In the genomic region with DNA sequence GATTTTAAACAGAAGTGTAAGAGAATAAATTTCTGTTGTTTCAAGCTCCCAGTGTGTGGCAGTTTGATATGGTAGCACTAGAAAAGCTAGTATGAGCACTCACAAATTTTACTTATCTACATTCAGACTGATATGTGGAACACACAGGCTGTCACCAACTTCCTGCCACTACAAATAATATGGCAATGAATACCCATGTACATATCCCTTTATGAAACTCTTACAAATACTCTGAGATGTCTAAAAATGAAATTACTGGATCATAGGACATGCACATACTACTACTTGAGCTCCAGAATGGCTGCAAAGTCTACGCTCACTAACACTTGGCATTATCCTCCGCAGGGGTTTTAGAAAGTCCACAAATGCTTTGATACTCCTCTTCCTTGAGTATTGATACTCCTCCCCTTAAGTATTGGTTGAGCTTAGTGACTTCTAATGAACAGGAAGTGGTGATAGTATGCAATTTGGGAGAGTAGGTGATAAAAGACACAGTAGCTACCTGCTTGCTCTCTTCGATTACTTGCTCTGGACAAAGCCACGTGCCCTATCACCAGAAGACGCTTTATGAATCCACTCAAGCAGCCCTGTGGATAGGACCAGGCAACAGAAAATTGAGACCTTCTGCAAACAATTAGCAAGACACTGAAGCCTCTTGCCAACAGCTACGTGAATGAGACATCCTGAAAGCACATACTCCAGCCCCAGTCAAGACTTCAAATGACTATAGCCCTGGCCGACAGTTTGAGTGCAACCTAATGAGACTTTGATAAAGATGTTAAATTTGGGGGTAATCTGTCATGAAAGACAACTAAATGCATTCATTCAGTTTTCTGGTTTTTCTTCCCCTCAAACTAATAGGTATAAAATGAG, we compare ENCODE assay signal across 1 cellular context.
TF ChIP-seq lines count a peak whose summit lies in the region.

No MANE protein-coding gene starts in this region.

TF ChIP-seq in SK-N-SH, 30 proteins besides CTCF, POLR2A, EP300 and RAD21:
- TF ChIP-seq TCF12 (IDR thresholded peaks at IDR 0.05), result peak; percentile 16; the same call in 1 of the 2 replicates
- TF ChIP-seq, protein P1, sequence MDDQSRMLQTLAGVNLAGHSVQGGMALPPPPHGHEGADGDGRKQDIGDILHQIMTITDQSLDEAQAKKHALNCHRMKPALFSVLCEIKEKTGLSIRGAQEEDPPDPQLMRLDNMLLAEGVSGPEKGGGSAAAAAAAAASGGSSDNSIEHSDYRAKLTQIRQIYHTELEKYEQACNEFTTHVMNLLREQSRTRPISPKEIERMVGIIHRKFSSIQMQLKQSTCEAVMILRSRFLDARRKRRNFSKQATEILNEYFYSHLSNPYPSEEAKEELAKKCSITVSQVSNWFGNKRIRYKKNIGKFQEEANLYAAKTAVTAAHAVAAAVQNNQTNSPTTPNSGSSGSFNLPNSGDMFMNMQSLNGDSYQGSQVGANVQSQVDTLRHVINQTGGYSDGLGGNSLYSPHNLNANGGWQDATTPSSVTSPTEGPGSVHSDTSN (IDR thresholded peaks at IDR 0.05), result peak; percentile 7; the same call in 1 of the 2 replicates
- TF ChIP-seq ELF1 (IDR thresholded peaks at IDR 0.05), result no peak
- TF ChIP-seq EZH2phosphoT487 (IDR thresholded peaks at IDR 0.05; ENCODE audit: borderline replicate concordance, low read depth), result no peak
